ENCODE assay signal across 1 cellular context in genomic region chr1:151189638-151190445, GRCh38.
TF ChIP-seq lines count a peak whose summit lies in the region.

Gene VPS72 (minus strand): TSS chr1:151190197. CDS start chr1:151190121, 76 bp downstream.

TF ChIP-seq in A549, 52 proteins besides CTCF, POLR2A, EP300 and RAD21 (continued from another document):
- 0 out of 2 replicates have a peak, but pooled peaks have one; percentile 56 for TF ChIP-seq E2F6 (IDR thresholded peaks at IDR 0.05; ENCODE audit: borderline replicate concordance, low read depth)
